8 cellular contexts compared by ENCODE assay signal in genomic region chr3:13420817-13421755, GRCh38. TPM values are rescaled to one million over a fixed set of nuclear protein-coding genes. Genes with fewer than 3 reads are reported as not detected.
A peak's percentile ranks its signal among the peaks of the same experiment; 100 is the strongest.
DNase-seq lines count a peak whose midpoint lies in the region; ATAC-seq and TF ChIP-seq lines count a peak whose summit lies in the region.

No MANE protein-coding gene starts in this region.

- H2AFZ ChIP-seq in GM23338, result peak overlapping the region; percentile 99

- H3K27me3 ChIP-seq in GM23338 (ENCODE audit: insufficient read depth), result peaks cover 5% of the 10 kb centered on the region; the same call in 1 of the 2 replicates
- H3K27me3 ChIP-seq in muscle layer of duodenum (ENCODE audit: low read depth, low read length), result no peaks in the 10 kb centered on the region
- no peaks in the 10 kb centered on the region for H3K27me3 ChIP-seq in MG63

- H4K20me1 ChIP-seq in GM23338 (replicated peaks; ENCODE audit: insufficient read depth), result no peaks in the 10 kb centered on the region

- H3K36me3 ChIP-seq in GM23338 (ENCODE audit: insufficient read depth) (peaks cover 3% of the 10 kb centered on the region; the same call in 1 of the 2 replicates), muscle layer of duodenum (ENCODE audit: control insufficient read depth in 1 of 2, insufficient read depth in 2 of 2, low read length in 2 of 2) (no peaks in the 10 kb centered on the region), MG63 (no peaks in the 10 kb centered on the region)

- peak overlapping the region; percentile 80 for H3K27ac Mint-ChIP-seq in GM23338
- peak overlapping the region; percentile 94 to 99 for H3K27ac Mint-ChIP-seq in activated naive CD4-positive, alpha-beta T cell treated with anti-CD3 and anti-CD28 coated beads, Interleukin-2, amount 50 U/mL, for 72 hours

- no peaks in the 10 kb centered on the region for H3K9me2 ChIP-seq in GM23338 (ENCODE audit: insufficient read depth)

- H3K9me3 Mint-ChIP-seq in GM23338, result 0 out of 3 replicates have a peak, but pooled peaks cover 3% of the 10 kb centered on the region
- H3K9me3 Mint-ChIP-seq in activated naive CD4-positive, alpha-beta T cell treated with anti-CD3 and anti-CD28 coated beads, Interleukin-2, amount 50 U/mL, for 72 hours, result no peaks in the 10 kb centered on the region

- peak overlapping the region; percentile 85 for H3K4me3 ChIP-seq in GM23338
- peak overlapping the region; percentile 11 to 48 for H3K4me3 ChIP-seq in muscle layer of duodenum (ENCODE audit: low read depth in 1 of 2, low read length in 2 of 2)
- no peak overlapping the region for H3K4me3 ChIP-seq in MG63

- peaks cover 33% of the 10 kb centered on the region for H3K4me1 Mint-ChIP-seq in GM23338

- no peaks in the 10 kb centered on the region for H3F3A ChIP-seq in GM23338 (replicated peaks; ENCODE audit: low read depth)

- H3K79me2 ChIP-seq in GM23338 (replicated peaks; ENCODE audit: insufficient read depth), result peaks cover 34% of the 10 kb centered on the region

- H3K36me3 Mint-ChIP-seq in GM23338 (ENCODE audit: low read depth), result no peaks in the 10 kb centered on the region
- H3K36me3 Mint-ChIP-seq in activated naive CD4-positive, alpha-beta T cell treated with anti-CD3 and anti-CD28 coated beads, Interleukin-2, amount 50 U/mL, for 72 hours, result peaks cover 17 to 21% of the 10 kb centered on the region in 2 donors

- DNase-seq in AML-193 (lab: John Stamatoyannopoulos, UW), result peak; percentile 94 to 96
- DNase-seq in GM23338 (ENCODE audit: low spot score), result peak; percentile 45
- DNase-seq in T follicular helper cell (ENCODE audit: low read depth), result peak; percentile 82
- DNase-seq in activated naive CD4-positive, alpha-beta T cell treated with anti-CD3 and anti-CD28 coated beads, Interleukin-2, amount 50 U/mL, for 72 hours (ENCODE audit: low spot score in 2 of 2), result peak; percentile 64 to 89
- peak; percentile 72 to 85 (median 80) for DNase-seq in stimulated activated naive CD4-positive, alpha-beta T cell (lab: John Stamatoyannopoulos, UW)
- no peak for DNase-seq in MG63

- H3K4me1 ChIP-seq in GM23338 (ENCODE audit: insufficient read depth) (peaks cover 19% of the 10 kb centered on the region), muscle layer of duodenum (ENCODE audit: control insufficient read depth in 1 of 2, insufficient read depth in 2 of 2, low read length in 2 of 2) (peaks cover 0 to 15% of the 10 kb centered on the region in 2 donors)

- no peak overlapping the region for H3K27ac ChIP-seq in GM23338 (ENCODE audit: low read depth)
- H3K27ac ChIP-seq in muscle layer of duodenum (ENCODE audit: low read length), result peak overlapping the region; percentile 2

- H3K27me3 Mint-ChIP-seq in GM23338 (ENCODE audit: insufficient read depth, low read depth, poor library complexity), result peaks cover 18% of the 10 kb centered on the region

- ATAC-seq in GM23338 (peak; percentile 22), GM21737 (IDR thresholded peaks at IDR 0.05; ENCODE audit: unreplicated experiment) (no peak)
- peak; percentile 71 to 81 for ATAC-seq in activated naive CD4-positive, alpha-beta T cell treated with anti-CD3 and anti-CD28 coated beads, Interleukin-2, amount 50 U/mL, for 72 hours

- no peak for TF ChIP-seq CTCF in GM23338 (conservative IDR thresholded peaks at IDR 0.05; ENCODE audit: low read depth in 2 of 2)

- peak overlapping the region; percentile 76 for H3K4me3 Mint-ChIP-seq in GM23338

- H3K9me3 ChIP-seq in muscle layer of duodenum (ENCODE audit: control insufficient read depth in 1 of 2, low read length in 2 of 2), result no peaks in the 10 kb centered on the region
- H3K9me3 ChIP-seq in MG63, result no peaks in the 10 kb centered on the region

- H3K4me2 ChIP-seq in GM23338, result peak overlapping the region; percentile 94

TF ChIP-seq in GM23338, 12 proteins besides CTCF, POLR2A, EP300 and RAD21 (continues in another document):
- TF ChIP-seq STAT1 (IDR thresholded peaks at IDR 0.05; ENCODE audit: unreplicated experiment), result no peak
- TF ChIP-seq EZH2phosphoT487 (IDR thresholded peaks at IDR 0.05; ENCODE audit: unreplicated experiment), result no peak
- TF ChIP-seq ETS1 (IDR thresholded peaks at IDR 0.05), result no peak
- TF ChIP-seq ZNF331 (CRISPR knock-in tag; IDR thresholded peaks at IDR 0.05; ENCODE audit: low read depth), result no peak
- TF ChIP-seq EZH2 (IDR thresholded peaks at IDR 0.05; ENCODE audit: low read depth, unreplicated experiment), result no peak
- no peak for TF ChIP-seq CREB1 (CRISPR knock-in tag; IDR thresholded peaks at IDR 0.05; ENCODE audit: low read depth)
- TF ChIP-seq ZNF114 (CRISPR knock-in tag; IDR thresholded peaks at IDR 0.05), result no peak
- no peak for TF ChIP-seq NANOG (IDR thresholded peaks at IDR 0.05; ENCODE audit: borderline replicate concordance)
- TF ChIP-seq, protein P1, sequence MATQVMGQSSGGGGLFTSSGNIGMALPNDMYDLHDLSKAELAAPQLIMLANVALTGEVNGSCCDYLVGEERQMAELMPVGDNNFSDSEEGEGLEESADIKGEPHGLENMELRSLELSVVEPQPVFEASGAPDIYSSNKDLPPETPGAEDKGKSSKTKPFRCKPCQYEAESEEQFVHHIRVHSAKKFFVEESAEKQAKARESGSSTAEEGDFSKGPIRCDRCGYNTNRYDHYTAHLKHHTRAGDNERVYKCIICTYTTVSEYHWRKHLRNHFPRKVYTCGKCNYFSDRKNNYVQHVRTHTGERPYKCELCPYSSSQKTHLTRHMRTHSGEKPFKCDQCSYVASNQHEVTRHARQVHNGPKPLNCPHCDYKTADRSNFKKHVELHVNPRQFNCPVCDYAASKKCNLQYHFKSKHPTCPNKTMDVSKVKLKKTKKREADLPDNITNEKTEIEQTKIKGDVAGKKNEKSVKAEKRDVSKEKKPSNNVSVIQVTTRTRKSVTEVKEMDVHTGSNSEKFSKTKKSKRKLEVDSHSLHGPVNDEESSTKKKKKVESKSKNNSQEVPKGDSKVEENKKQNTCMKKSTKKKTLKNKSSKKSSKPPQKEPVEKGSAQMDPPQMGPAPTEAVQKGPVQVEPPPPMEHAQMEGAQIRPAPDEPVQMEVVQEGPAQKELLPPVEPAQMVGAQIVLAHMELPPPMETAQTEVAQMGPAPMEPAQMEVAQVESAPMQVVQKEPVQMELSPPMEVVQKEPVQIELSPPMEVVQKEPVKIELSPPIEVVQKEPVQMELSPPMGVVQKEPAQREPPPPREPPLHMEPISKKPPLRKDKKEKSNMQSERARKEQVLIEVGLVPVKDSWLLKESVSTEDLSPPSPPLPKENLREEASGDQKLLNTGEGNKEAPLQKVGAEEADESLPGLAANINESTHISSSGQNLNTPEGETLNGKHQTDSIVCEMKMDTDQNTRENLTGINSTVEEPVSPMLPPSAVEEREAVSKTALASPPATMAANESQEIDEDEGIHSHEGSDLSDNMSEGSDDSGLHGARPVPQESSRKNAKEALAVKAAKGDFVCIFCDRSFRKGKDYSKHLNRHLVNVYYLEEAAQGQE (IDR thresholded peaks at IDR 0.05; ENCODE audit: unreplicated experiment), result no peak

RNA-seq across cellular contexts. Expression of gene NUP210, which starts 1.0 kb away (rescaled TPM):
- 72.7 and 73.9 TPM in 2 replicates for total RNA-seq in GM23338 (2014; rRNA removed; shearing (Covaris generic))
- 13.8 and 14.1 TPM in 2 replicates for polyA plus RNA-seq in GM23338 (2016; fragmentation: Nextera tagmentation; extraction: Ambion mirVana)
- 100 to 1,000 TPM; 116 to 147 TPM for total RNA-seq in activated naive CD4-positive, alpha-beta T cell treated with anti-CD3 and anti-CD28 coated beads, Interleukin-2, amount 50 U/mL, for 72 hours
- total RNA-seq in MG63 (2014; rRNA removed; shearing (Covaris generic); ENCODE audit: low replicate concordance), result 14.6 and 16.4 TPM in 2 replicates

RNA-seq across cellular contexts. Expression of gene HDAC11, which starts 59.0 kb away (rescaled TPM):
- 11.1 and 15.8 TPM in 2 replicates for total RNA-seq in GM23338 (2014; rRNA removed; shearing (Covaris generic))
- polyA plus RNA-seq in GM23338 (2016; fragmentation: Nextera tagmentation; extraction: Ambion mirVana), result 3.5 and 5.4 TPM in 2 replicates
- 1 to 10 TPM; 3.7 TPM for total RNA-seq in activated naive CD4-positive, alpha-beta T cell treated with anti-CD3 and anti-CD28 coated beads, Interleukin-2, amount 50 U/mL, for 72 hours
- 13.4 and 40.4 TPM in 2 replicates for total RNA-seq in MG63 (2014; rRNA removed; shearing (Covaris generic); ENCODE audit: low replicate concordance)
